Comparison of ENCODE assay signal across 8 cellular contexts in the genomic region with DNA sequence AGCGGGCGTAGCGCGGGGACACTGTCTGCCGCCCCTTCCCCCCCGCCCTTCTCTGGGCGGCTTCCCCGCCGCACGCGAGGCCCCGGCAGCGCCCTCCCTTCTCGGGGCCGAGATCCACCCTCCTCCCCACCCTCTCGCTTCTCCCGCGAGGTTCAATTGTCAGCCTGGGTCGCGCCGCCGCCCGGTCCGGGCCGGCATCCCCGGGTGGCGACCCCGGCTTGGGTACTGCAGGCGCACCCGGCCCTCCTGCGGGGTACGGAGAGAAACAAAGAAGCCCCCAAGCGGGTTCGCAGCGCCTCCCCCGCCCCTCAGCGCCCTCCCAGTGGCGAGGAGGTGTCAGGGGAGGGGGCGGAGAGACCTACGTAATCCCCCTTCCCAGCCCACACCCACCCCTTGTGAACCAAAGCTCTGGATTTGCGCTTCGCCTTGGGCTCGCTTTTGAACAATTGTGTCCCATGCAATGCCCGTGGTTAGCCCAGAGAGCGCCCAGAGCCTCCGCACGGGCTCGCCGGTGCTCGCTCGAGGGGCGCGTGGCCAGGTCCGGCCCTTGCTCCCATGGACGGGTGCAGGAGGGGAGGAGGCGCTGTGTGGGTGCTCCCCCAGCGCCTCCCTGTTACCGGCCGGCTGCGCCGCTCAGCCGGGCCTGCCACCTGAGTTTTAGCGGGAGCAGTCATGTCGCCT. TPM values are rescaled to one million over a fixed set of nuclear protein-coding genes. Genes with fewer than 3 reads are reported as not detected.
DNase-seq lines count a peak whose midpoint lies in the region; ATAC-seq and TF ChIP-seq lines count a peak whose summit lies in the region.

No MANE protein-coding gene starts in this region.

- DNase-seq in GM03348 (ENCODE audit: low spot score) (peak; percentile 62), RWPE2 (ENCODE audit: low spot score) (peak; percentile 56), fibroblast of villous mesenchyme (ENCODE audit: low read depth) (peak; percentile 51), psoas muscle (peak; percentile 21 to 54), NCI-H226 (no peak), CD1c-positive myeloid dendritic cell (ENCODE audit: extremely low spot score) (no peak), NCI-H526 treated with DMSO at 0.1 percent for 48 hours (lab: John Stamatoyannopoulos, UW) (no peak)
- DNase-seq in activated effector memory CD4-positive, alpha-beta T cell treated with Interleukin-2 at 50 U/mL for 16 hours, result no peak

- ATAC-seq in RWPE2 (ENCODE audit: low read depth) (peak; percentile 75), psoas muscle (peak in 3 of 4 donors; percentile 19 to 53 (median 21))

- H3K27ac ChIP-seq in RWPE2 (ENCODE audit: poor library complexity, severe bottlenecking), result no peak overlapping the region
- no peak overlapping the region for H3K27ac ChIP-seq in psoas muscle

- WGBS in psoas muscle, 3 donors, result 0 to 1% (median 1%) methylated on average over 43 to 64 of the region's 64 CpGs

- no peaks in the 10 kb centered on the region for H3K9me3 ChIP-seq in RWPE2 (ENCODE audit: severe bottlenecking)
- H3K9me3 ChIP-seq in psoas muscle, result no peaks in the 10 kb centered on the region

- no peaks in the 10 kb centered on the region for H3K4me1 ChIP-seq in RWPE2 (ENCODE audit: insufficient read depth, poor library complexity, severe bottlenecking)
- H3K4me1 ChIP-seq in psoas muscle, result peaks cover 7% of the 10 kb centered on the region

- intact Hi-C loops in psoas muscle (cut with DNase I), result no loop called here

- peaks cover 89% of the 10 kb centered on the region for H3K27me3 ChIP-seq in RWPE2 (ENCODE audit: insufficient read depth, poor library complexity, severe bottlenecking)
- H3K27me3 ChIP-seq in psoas muscle (ENCODE audit: insufficient read depth in 3 of 3, low read length in 2 of 3), result peaks cover 7 to 79% (median 27%) of the 10 kb centered on the region in 3 donors

- no peaks in the 10 kb centered on the region for H3K36me3 ChIP-seq in RWPE2 (ENCODE audit: low read depth)
- H3K36me3 ChIP-seq in psoas muscle (ENCODE audit: insufficient read depth in 1 of 2, low read depth in 1 of 2), result no peaks in the 10 kb centered on the region

- no peak for TF ChIP-seq CTCF in RWPE2 (IDR thresholded peaks at IDR 0.05; ENCODE audit: poor library complexity, severe bottlenecking)
- no peak for TF ChIP-seq CTCF in fibroblast of villous mesenchyme (IDR thresholded peaks at IDR 0.05; ENCODE audit: insufficient read depth, low read depth, low read length)
- TF ChIP-seq CTCF in psoas muscle (IDR thresholded peaks at IDR 0.05), result no peak

- H3K4me3 ChIP-seq in RWPE2 (ENCODE audit: severe bottlenecking), result peak overlapping the region; percentile 18
- peak overlapping the region; percentile 39 for H3K4me3 ChIP-seq in fibroblast of villous mesenchyme (ENCODE audit: low read depth, low read length)
- H3K4me3 ChIP-seq in psoas muscle, result peak overlapping the region; percentile 56

RNA-seq across cellular contexts. Expression of a gene that starts 0.6 kb away (rescaled TPM):
- total RNA-seq in fibroblast of villous mesenchyme, result 1.7 and 3.2 TPM in 2 replicates
- 1 to 10 TPM in 3 of 4 donors, under 1 TPM in 1; 0.93 to 2.8 (median 1.5) TPM for total RNA-seq in psoas muscle
- 1 to 10 TPM in 1 of 3 donors, under 1 TPM in 2; 0.07 to 1.7 (median 0.56) TPM for polyA plus RNA-seq in psoas muscle

Comparison
In these comparisons a context has a peak if more than half of its experiments do, and no peak if none do; other contexts are left out.
1. DNase-seq: peak in GM03348 (single experiment), RWPE2 (single experiment), fibroblast of villous mesenchyme (single experiment) and psoas muscle (2 of 2); none in NCI-H226 (single experiment), CD1c-positive myeloid dendritic cell (single experiment), NCI-H526 treated with DMSO at 0.1 percent for 48 hours (single experiment) and activated effector memory CD4-positive, alpha-beta T cell treated with Interleukin-2 at 50 U/mL for 16 hours (single experiment).
2. Peak in every context shown above with its lines, with median percentiles within 50 percentile points of each other: H3K4me3 ChIP-seq.